In the genomic region with DNA sequence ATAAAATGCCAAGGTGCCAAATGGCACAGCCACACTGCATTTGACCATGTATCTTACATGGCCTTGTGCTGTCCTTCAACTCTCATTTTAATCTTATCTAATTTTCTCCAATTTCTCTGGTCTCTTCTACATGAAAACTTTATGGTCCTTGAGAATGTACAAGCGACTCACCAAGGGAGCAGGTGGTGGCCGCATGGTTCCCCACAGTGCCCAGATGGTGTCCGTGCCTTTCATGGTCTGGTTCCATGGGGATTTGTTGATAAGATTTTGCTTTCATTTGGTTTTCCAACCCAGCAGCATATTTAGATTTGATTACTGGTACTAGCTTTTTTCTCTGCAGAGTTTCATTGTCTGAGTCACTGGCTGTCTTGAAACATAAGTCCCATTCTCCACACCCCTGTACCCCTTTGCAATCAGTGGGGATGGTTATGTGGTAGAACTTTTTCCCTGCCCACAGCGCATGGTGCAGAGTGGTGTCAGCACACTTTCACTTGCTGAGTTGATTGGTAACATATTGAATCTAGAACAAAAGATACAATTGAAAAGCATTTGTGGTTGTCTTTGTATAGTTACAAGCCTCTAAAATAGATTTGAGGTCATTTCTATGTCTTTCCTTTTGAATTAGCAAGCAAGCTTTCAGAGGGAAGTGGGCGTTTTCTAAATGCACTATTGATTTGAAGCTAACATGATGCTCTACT, we compare ENCODE assay signal across 8 cellular contexts. TPM values are rescaled to one million over a fixed set of nuclear protein-coding genes. Genes with fewer than 3 reads are reported as not detected.
DNase-seq lines count a peak whose midpoint lies in the region; ATAC-seq and TF ChIP-seq lines count a peak whose summit lies in the region.
"Had no signal": no experiment of that assay in that cellular context is flagged by ENCODE, and none has a peak within 500 bp of the region (broad histone marks: within the 10 kb centered on the region; RNA-seq: fewer than 3 reads in every experiment).

No MANE protein-coding gene starts in this region.

- H3K9me3 Mint-ChIP-seq in activated T-helper 17 cell treated with anti-CD3 and anti-CD28 coated beads, Interleukin-2, amount 50 U/mL, for 72 hours = no peaks in the 10 kb centered on the region
- H3K9me3 Mint-ChIP-seq: memory B cell had no signal

- ATAC-seq in GM19043 (IDR thresholded peaks at IDR 0.05; ENCODE audit: low read depth, unreplicated experiment) (peak; percentile 72), HG02884 (IDR thresholded peaks at IDR 0.05; ENCODE audit: unreplicated experiment) (peak; percentile 63)
- peak; percentile 91 for ATAC-seq in activated T-helper 17 cell treated with anti-CD3 and anti-CD28 coated beads, Interleukin-2, amount 50 U/mL, for 72 hours (replicated peaks)

- H3K4me3 ChIP-seq in PC-9 = no peak overlapping the region

- intact Hi-C loops in PC-9 (cut with micrococcal nuclease; ENCODE audit: unreplicated experiment) = no loop called here

- peaks cover 18% of the 10 kb centered on the region for H3K4me1 Mint-ChIP-seq in activated T-helper 17 cell treated with anti-CD3 and anti-CD28 coated beads, Interleukin-2, amount 50 U/mL, for 72 hours
- H3K4me1 Mint-ChIP-seq: memory B cell had no signal

- peaks cover 27% of the 10 kb centered on the region for H3K27me3 Mint-ChIP-seq in activated T-helper 17 cell treated with anti-CD3 and anti-CD28 coated beads, Interleukin-2, amount 50 U/mL, for 72 hours
- H3K27me3 Mint-ChIP-seq: memory B cell had no signal

- peaks cover 14% of the 10 kb centered on the region for H3K4me1 ChIP-seq in PC-9 (replicated peaks; ENCODE audit: insufficient read depth)

- BruUV-seq in PC-9 (replicated peaks; lab: Mats Ljungman, UMichigan) = no TSS peak

- peak overlapping the region; percentile 27 for H3K27ac Mint-ChIP-seq in activated T-helper 17 cell treated with anti-CD3 and anti-CD28 coated beads, Interleukin-2, amount 50 U/mL, for 72 hours
- H3K27ac Mint-ChIP-seq: memory B cell had no signal

- CTCF ChIA-PET in PC-9 (lab: Charles Lee) = no interaction called here

- POLR2A ChIA-PET in PC-9 (lab: Charles Lee; ENCODE audit: unreplicated experiment) = interaction anchor here (0.6 kb wide), 1 partner anchor 1373 kb away, joined by 3 read pairs; no protein-coding TSS in a partner anchor

- peaks cover 31% of the 10 kb centered on the region for H3K79me2 ChIP-seq in PC-9 (ENCODE audit: low read depth)

- no peak overlapping the region for H2AFZ ChIP-seq in PC-9

- no peak overlapping the region for H3K27ac ChIP-seq in PC-9

- no peaks in the 10 kb centered on the region for H3K9me2 ChIP-seq in PC-9 (ENCODE audit: insufficient read depth)

- H3K36me3 Mint-ChIP-seq in activated T-helper 17 cell treated with anti-CD3 and anti-CD28 coated beads, Interleukin-2, amount 50 U/mL, for 72 hours (ENCODE audit: low read depth) = peaks cover 8% of the 10 kb centered on the region
- H3K36me3 Mint-ChIP-seq: memory B cell had no signal

- H3K36me3 ChIP-seq in PC-9 (ENCODE audit: low read depth) = no peaks in the 10 kb centered on the region

- H3K4me3 Mint-ChIP-seq in activated T-helper 17 cell treated with anti-CD3 and anti-CD28 coated beads, Interleukin-2, amount 50 U/mL, for 72 hours = peak overlapping the region; percentile 15
- H3K4me3 Mint-ChIP-seq: memory B cell had no signal

- peaks cover 13% of the 10 kb centered on the region; the same call in 1 of the 2 replicates for H3F3A ChIP-seq in PC-9 (ENCODE audit: insufficient read depth, low read depth)

- no peak overlapping the region for H3K4me2 ChIP-seq in PC-9

- H3K27me3 ChIP-seq in PC-9 (ENCODE audit: insufficient read depth, low read depth) = no peaks in the 10 kb centered on the region

- no peaks in the 10 kb centered on the region for H3K9me3 ChIP-seq in PC-9 (ENCODE audit: insufficient read depth, low read depth)

- TF ChIP-seq CTCF in PC-9 (conservative IDR thresholded peaks at IDR 0.05) = no peak

- peak; percentile 50 to 78 (median 50) for DNase-seq in stimulated activated CD4-positive, alpha-beta T cell treated with anti-CD3 and anti-CD28 coated beads, TNF-alpha, amount 100 ng/mL, for 48 hours (ENCODE audit: low read depth in 3 of 3)
- DNase-seq in iPS-NIHi7 (ENCODE audit: extremely low spot score) = no peak
- DNase-seq in SIG-M5 treated with dmso at 0.1 percent for 504 hours (lab: John Stamatoyannopoulos, UW; ENCODE audit: unreplicated experiment) = no peak
- no peak for DNase-seq in PC-9

- peaks cover 5% of the 10 kb centered on the region; the same call in 1 of the 2 replicates for H4K20me1 ChIP-seq in PC-9 (ENCODE audit: insufficient read depth)

RNA-seq across cellular contexts. Expression of gene ZNRF3, which starts 24.1 kb away (rescaled TPM):
- under 1 TPM; 0.26 to 0.43 TPM for total RNA-seq in activated T-helper 17 cell treated with anti-CD3 and anti-CD28 coated beads, Interleukin-2, amount 50 U/mL, for 72 hours
- total RNA-seq in PC-9 (2021) = 5.2 TPM in 2 replicates

Comparison
In these comparisons a context has a peak if more than half of its experiments do, and no peak if none do; other contexts are left out.
1. DNase-seq: peak in stimulated activated CD4-positive, alpha-beta T cell treated with anti-CD3 and anti-CD28 coated beads, TNF-alpha, amount 100 ng/mL, for 48 hours (3 of 3); none in iPS-NIHi7 (single experiment), SIG-M5 treated with dmso at 0.1 percent for 504 hours (single experiment) and PC-9 (0 of 2).
2. Peak in every context shown above with its lines, with median percentiles within 50 percentile points of each other: ATAC-seq.